Comparison of ENCODE assay signal across 20 cellular contexts in the genomic region with DNA sequence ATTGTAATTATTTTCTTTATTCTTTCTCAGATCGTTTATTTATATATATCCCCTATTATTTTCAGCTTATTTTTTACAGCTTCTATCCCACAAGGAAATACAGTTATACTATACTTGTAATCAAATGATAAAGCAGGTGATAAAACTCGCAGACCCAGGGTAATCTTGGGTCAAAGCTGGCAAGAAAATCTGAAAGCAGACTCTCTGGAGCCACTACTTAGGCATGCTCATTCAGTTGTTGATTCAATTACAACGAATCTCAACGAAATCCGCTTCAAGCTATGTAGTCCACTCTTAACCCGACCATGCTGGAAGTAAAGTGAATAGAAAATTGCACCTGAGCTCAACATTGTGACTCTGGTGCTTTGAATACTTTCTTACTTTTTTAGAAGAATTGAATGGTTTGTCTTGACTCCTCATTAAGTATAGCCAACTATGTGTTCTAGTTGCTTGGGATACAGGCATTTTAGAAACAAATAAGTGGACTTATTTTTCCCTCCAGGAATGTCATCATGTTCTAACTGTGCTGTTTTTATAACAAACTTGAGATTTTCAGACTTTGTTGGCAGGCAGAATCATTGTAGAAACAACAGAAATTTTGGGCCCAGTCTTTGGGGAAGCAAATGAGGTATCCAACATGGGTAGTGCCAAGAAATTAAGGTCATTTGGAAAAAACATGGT. TPM values are rescaled to one million over a fixed set of nuclear protein-coding genes. Genes with fewer than 3 reads are reported as not detected.
DNase-seq lines count a peak whose midpoint lies in the region; ATAC-seq and TF ChIP-seq lines count a peak whose summit lies in the region.
"Had no signal": no experiment of that assay in that cellular context is flagged by ENCODE, and none has a peak within 500 bp of the region (broad histone marks: within the 10 kb centered on the region; RNA-seq: fewer than 3 reads in every experiment).

No MANE protein-coding gene starts in this region.

- TF ChIP-seq CTCF in left ventricle myocardium inferior (IDR thresholded peaks at IDR 0.05; ENCODE audit: borderline replicate concordance) (no peak), coronary artery (IDR thresholded peaks at IDR 0.05) (no peak), endodermal cell (conservative IDR thresholded peaks at IDR 0.05) (no peak)

- WGBS in mesendoderm (ENCODE audit: extremely low coverage, insufficient coverage, low lambda C conversion rate): no CpG with 5 or more reads among the region's 6 CpGs
- 94 to 100% methylated on average over 5 of the region's 6 CpGs for WGBS in endodermal cell (ENCODE audit: insufficient coverage in 1 of 2, insufficient read length in 1 of 2), 2 experiments

- no peak overlapping the region for H3K23ac ChIP-seq in mesendoderm (ENCODE audit: low read length)

- H3K27ac ChIP-seq in left ventricle myocardium inferior (replicated peaks) (no peak overlapping the region), coronary artery (peak overlapping the region; percentile 60 to 83), mesendoderm (ENCODE audit: low read depth, low read length) (no peak overlapping the region), endodermal cell (ENCODE audit: low read depth, low read length) (no peak overlapping the region)

- DNase-seq in left ventricle myocardium superior (no peak), left ventricle myocardium inferior (no peak), coronary artery (ENCODE audit: low spot score) (no peak), mesendoderm (peak; percentile 25), OCI-M2 (lab: John Stamatoyannopoulos, UW; ENCODE audit: unreplicated experiment) (no peak), endodermal cell (no peak)
- DNase-seq: CD4-positive, alpha-beta T cell; DMS153; GDM1; MM.1S; NCI-H1092; NCI-H146; NCI-H2029 treated with DMSO at 0.1 percent for 48 hours; NCI-H2171 treated with DMSO at 0.1 percent for 48 hours; NCI-H446; NCI-H69; NK-92 treated with Interleukin-12 subunit alpha and Interleukin-12 subunit beta, amount 100 ng/mL, for 24 hours; SHP77 had no signal

- H3K4ac ChIP-seq in mesendoderm (ENCODE audit: low read depth, low read length): no peak overlapping the region

- H3K4me3 Mint-ChIP-seq in endodermal cell: no peak overlapping the region
- H3K4me3 Mint-ChIP-seq: CD4-positive, alpha-beta T cell; GM23338 had no signal

- no peak overlapping the region for H2AK5ac ChIP-seq in mesendoderm (ENCODE audit: low read length)

- no peaks in the 10 kb centered on the region for H3K79me2 ChIP-seq in mesendoderm (ENCODE audit: control insufficient read depth, insufficient read depth, low read length)

- H3K4me3 ChIP-seq in left ventricle myocardium inferior: no peak overlapping the region
- no peak overlapping the region for H3K4me3 ChIP-seq in coronary artery
- H3K4me3 ChIP-seq in mesendoderm (ENCODE audit: low read length): no peak overlapping the region
- H3K4me3 ChIP-seq in endodermal cell (ENCODE audit: low read length): no peak overlapping the region
- H3K4me3 ChIP-seq: GM23338 had no signal

- H3K56ac ChIP-seq in mesendoderm (ENCODE audit: low read length): no peak overlapping the region

- ATAC-seq in left ventricle myocardium superior (peak; percentile 36), HG03280 (IDR thresholded peaks at IDR 0.05; ENCODE audit: unreplicated experiment) (no peak)
- ATAC-seq: GM23338 had no signal

- H3K9ac ChIP-seq in mesendoderm (ENCODE audit: low read length) (no peak overlapping the region), endodermal cell (ENCODE audit: extremely low read depth, low read length, poor library complexity, severe bottlenecking) (no peak overlapping the region)

- no peaks in the 10 kb centered on the region for H3K27me3 Mint-ChIP-seq in endodermal cell (ENCODE audit: insufficient read depth)
- H3K27me3 Mint-ChIP-seq: CD4-positive, alpha-beta T cell had no signal

- no peak overlapping the region for H2BK5ac ChIP-seq in mesendoderm (ENCODE audit: low read length)

- H2BK120ac ChIP-seq in mesendoderm (ENCODE audit: low read depth, low read length): no peak overlapping the region

- H3K27ac Mint-ChIP-seq in endodermal cell: no peak overlapping the region
- H3K27ac Mint-ChIP-seq: CD4-positive, alpha-beta T cell; GM23338 had no signal

- no peak overlapping the region for H3K4me2 ChIP-seq in mesendoderm (ENCODE audit: low read length)
- H3K4me2 ChIP-seq: GM23338 had no signal

- H4K8ac ChIP-seq in mesendoderm (ENCODE audit: low read depth, low read length): no peak overlapping the region

- H3K9me3 Mint-ChIP-seq in endodermal cell: no peaks in the 10 kb centered on the region
- H3K9me3 Mint-ChIP-seq: CD4-positive, alpha-beta T cell; GM23338 had no signal

- no peaks in the 10 kb centered on the region for H3K27me3 ChIP-seq in left ventricle myocardium inferior (ENCODE audit: low read depth)
- H3K27me3 ChIP-seq in mesendoderm (ENCODE audit: insufficient read depth, low read length, poor library complexity): no peaks in the 10 kb centered on the region
- H3K27me3 ChIP-seq in endodermal cell (ENCODE audit: control insufficient read depth, insufficient read depth, low read length, poor library complexity, severe bottlenecking): no peaks in the 10 kb centered on the region

- no peak overlapping the region for H2BK15ac ChIP-seq in mesendoderm (replicated peaks; ENCODE audit: low read depth)

- H3K79me1 ChIP-seq in mesendoderm (ENCODE audit: low read length): no peaks in the 10 kb centered on the region

- H3K9me3 ChIP-seq in left ventricle myocardium inferior (replicated peaks) (no peaks in the 10 kb centered on the region), endodermal cell (ENCODE audit: control insufficient read depth, low read length) (no peaks in the 10 kb centered on the region)

- H3K36me3 Mint-ChIP-seq in endodermal cell (ENCODE audit: low read depth): peaks cover 47% of the 10 kb centered on the region

- H3K4me1 Mint-ChIP-seq in endodermal cell: peaks cover 2% of the 10 kb centered on the region
- H3K4me1 Mint-ChIP-seq: GM23338 had no signal

- H3K36me3 ChIP-seq in left ventricle myocardium inferior: peaks cover 97% of the 10 kb centered on the region
- H3K36me3 ChIP-seq in mesendoderm (ENCODE audit: control insufficient read depth, insufficient read depth, low read length): no peaks in the 10 kb centered on the region
- peaks cover 48% of the 10 kb centered on the region for H3K36me3 ChIP-seq in endodermal cell (ENCODE audit: control insufficient read depth, insufficient read depth, low read length)

- intact Hi-C loops in left ventricle myocardium superior (cut with micrococcal nuclease): no loop called here
- intact Hi-C loops in left ventricle myocardium inferior (cut with micrococcal nuclease): no loop called here

- no peak overlapping the region for H3K18ac ChIP-seq in mesendoderm (ENCODE audit: low read length)

- peaks cover 13% of the 10 kb centered on the region for H3K4me1 ChIP-seq in left ventricle myocardium inferior
- H3K4me1 ChIP-seq in mesendoderm (ENCODE audit: control insufficient read depth, low read depth, low read length): no peaks in the 10 kb centered on the region
- H3K4me1 ChIP-seq in endodermal cell (ENCODE audit: control insufficient read depth, insufficient read depth, low read length): peaks cover 6% of the 10 kb centered on the region

- no peak overlapping the region for H4K5ac ChIP-seq in mesendoderm (ENCODE audit: low read length)

RNA-seq across cellular contexts. Expression of a gene that starts 21.4 kb away (rescaled TPM):
- total RNA-seq in left ventricle myocardium superior (102 TPM), left ventricle myocardium inferior (98.5 TPM), endodermal cell (10 to 100 TPM; 55.5 to 67.7 TPM)
- polyA plus RNA-seq in mesendoderm (2013, experiment 1 of 2): 64.6 TPM
- polyA plus RNA-seq in mesendoderm (2013, experiment 2 of 2): 65.2 TPM
- 173 TPM for polyA plus RNA-seq in endodermal cell (2013, experiment 1 of 2)
- 161 TPM for polyA plus RNA-seq in endodermal cell (2013, experiment 2 of 2)

Comparison
In these comparisons a context has a peak if more than half of its experiments do, and no peak if none do; other contexts are left out.
1. H3K27ac ChIP-seq: peak in coronary artery (2 of 2); none in left ventricle myocardium inferior (single experiment), mesendoderm (single experiment) and endodermal cell (single experiment).